27 cellular contexts compared by ENCODE assay signal in the genomic region with DNA sequence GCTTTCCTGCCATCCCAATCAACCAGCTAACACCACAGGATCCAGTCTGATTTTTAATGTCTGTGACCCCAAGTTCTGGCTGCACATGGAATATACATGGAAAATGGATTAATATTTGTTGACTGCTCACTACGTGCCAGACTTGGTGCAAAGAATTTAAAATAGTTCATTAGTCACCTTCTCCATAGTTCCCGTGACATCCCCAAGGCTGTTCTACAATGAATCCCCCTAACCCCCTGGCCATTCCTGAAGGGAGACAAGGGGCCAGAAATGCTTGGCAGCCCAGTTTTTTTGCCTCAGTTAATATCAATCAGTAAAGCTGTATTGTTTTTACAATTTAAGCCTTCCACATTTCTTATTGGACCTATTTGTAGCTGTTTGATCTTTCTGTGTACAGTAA.
"Had no signal": no experiment of that assay in that cellular context is flagged by ENCODE, and none has a peak within 500 bp of the region (broad histone marks: within the 10 kb centered on the region; RNA-seq: fewer than 3 reads in every experiment).

No MANE protein-coding gene starts in this region.

- DNase-seq: central memory CD4-positive, alpha-beta T cell; colonic mucosa; effector CD8-positive, alpha-beta T cell; endodermal cell; foreskin keratinocyte; kidney; naive B cell; right lobe of liver; stimulated activated CD4-positive, alpha-beta T cell treated with anti-CD3 and anti-CD28 coated beads, Interleukin-12 subunit alpha, Interleukin-12 subunit beta, amount 100 ng/mL, for 4 hours; stimulated activated CD4-positive, alpha-beta T cell treated with anti-CD3 and anti-CD28 coated beads, Interleukin-1b, Interleukin-23, amount 100 ng/mL, for 48 hours; stimulated activated CD4-positive, alpha-beta T cell treated with anti-CD3 and anti-CD28 coated beads, Interleukin-4, amount 100 ng/mL, for 24 hours; stimulated activated naive CD8-positive, alpha-beta T cell treated with anti-CD3 and anti-CD28 coated beads, Interleukin-15, amount 100 ng/mL, for 72 hours had no signal

- H3K4me3 ChIP-seq: colonic mucosa, gastroesophageal sphincter, heart left ventricle, hepatocyte, lung, neural progenitor cell, prostate gland, right lobe of liver, smooth muscle cell, suprapubic skin had no signal

- H3K4me1 Mint-ChIP-seq: neural progenitor cell had no signal

- H3K27ac ChIP-seq: colonic mucosa, epithelial cell of prostate, foreskin keratinocyte, gastroesophageal sphincter, hepatocyte, neural progenitor cell, prostate gland, right lobe of liver, suprapubic skin had no signal

- H3K27ac Mint-ChIP-seq: dendritic cell treated with granulocyte-macrophage colony-stimulating factor and Interleukin-4, amounts not matched to agents 40 ng/mL and 50 ng/mL, for 4 days; endodermal cell; memory B cell; naive B cell; natural killer cell treated with Interleukin-12 subunit alpha and Interleukin-12 subunit beta and Interleukin-15 and Interleukin-18, amount 100 ng/mL, for 72 hours; neural progenitor cell; stimulated activated memory B cell treated with anti-CD40 and anti-IgM and Interleukin-4, amounts not matched to agents 10 μg/mL and 1 μg/mL and 100 μg/mL, for 72 hours; stimulated activated naive CD8-positive, alpha-beta T cell treated with anti-CD3 and anti-CD28 coated beads, Interleukin-15, amount 100 ng/mL, for 72 hours had no signal

- H3K9me3 Mint-ChIP-seq: memory B cell; natural killer cell treated with Interleukin-12 subunit alpha and Interleukin-12 subunit beta and Interleukin-15 and Interleukin-18, amount 100 ng/mL, for 72 hours; stimulated activated memory B cell treated with anti-CD40 and anti-IgM and Interleukin-4, amounts not matched to agents 10 μg/mL and 1 μg/mL and 100 μg/mL, for 72 hours had no signal

- H3K9me3 ChIP-seq: colonic mucosa, gastroesophageal sphincter, heart left ventricle, prostate gland, right lobe of liver, suprapubic skin had no signal

- H3K4me1 ChIP-seq: colonic mucosa, neural progenitor cell, prostate gland, suprapubic skin had no signal

- H3K27me3 Mint-ChIP-seq: dendritic cell treated with granulocyte-macrophage colony-stimulating factor and Interleukin-4, amounts not matched to agents 40 ng/mL and 50 ng/mL, for 4 days; memory B cell; naive B cell; natural killer cell treated with Interleukin-12 subunit alpha and Interleukin-12 subunit beta and Interleukin-15 and Interleukin-18, amount 100 ng/mL, for 72 hours; stimulated activated memory B cell treated with anti-CD40 and anti-IgM and Interleukin-4, amounts not matched to agents 10 μg/mL and 1 μg/mL and 100 μg/mL, for 72 hours; stimulated activated naive CD8-positive, alpha-beta T cell treated with anti-CD3 and anti-CD28 coated beads, Interleukin-15, amount 100 ng/mL, for 72 hours had no signal

- H3K4me3 Mint-ChIP-seq: dendritic cell treated with granulocyte-macrophage colony-stimulating factor and Interleukin-4, amounts not matched to agents 40 ng/mL and 50 ng/mL, for 4 days; endodermal cell; memory B cell; naive B cell; natural killer cell treated with Interleukin-12 subunit alpha and Interleukin-12 subunit beta and Interleukin-15 and Interleukin-18, amount 100 ng/mL, for 72 hours; neural progenitor cell; stimulated activated memory B cell treated with anti-CD40 and anti-IgM and Interleukin-4, amounts not matched to agents 10 μg/mL and 1 μg/mL and 100 μg/mL, for 72 hours; stimulated activated naive CD8-positive, alpha-beta T cell treated with anti-CD3 and anti-CD28 coated beads, Interleukin-15, amount 100 ng/mL, for 72 hours had no signal

- H3K36me3 ChIP-seq: colonic mucosa, gastroesophageal sphincter, heart left ventricle, neural progenitor cell, prostate gland, right lobe of liver, suprapubic skin had no signal

- H3K36me3 Mint-ChIP-seq: memory B cell; naive B cell; neural progenitor cell; stimulated activated memory B cell treated with anti-CD40 and anti-IgM and Interleukin-4, amounts not matched to agents 10 μg/mL and 1 μg/mL and 100 μg/mL, for 72 hours had no signal

- ATAC-seq: esophagus mucosa; foreskin keratinocyte; gastroesophageal sphincter; heart left ventricle; left lobe of liver; natural killer cell treated with Interleukin-12 subunit alpha and Interleukin-12 subunit beta and Interleukin-15 and Interleukin-18, amount 100 ng/mL, for 72 hours; right lobe of liver; stimulated activated memory B cell treated with anti-CD40 and anti-IgM and Interleukin-4, amounts not matched to agents 10 μg/mL and 1 μg/mL and 100 μg/mL, for 72 hours; stimulated activated naive CD8-positive, alpha-beta T cell treated with anti-CD3 and anti-CD28 coated beads, Interleukin-15, amount 100 ng/mL, for 72 hours had no signal

- H3K27me3 ChIP-seq: colonic mucosa, foreskin keratinocyte, gastroesophageal sphincter, heart left ventricle, hepatocyte, neural progenitor cell, right lobe of liver, suprapubic skin had no signal
